26 cellular contexts compared by ENCODE assay signal in genomic region chr9:91073811-91074771, GRCh38.
DNase-seq lines count a peak whose midpoint lies in the region; ATAC-seq, FAIRE-seq and TF ChIP-seq lines count a peak whose summit lies in the region.
"Had no signal": no experiment of that assay in that cellular context is flagged by ENCODE, and none has a peak within 500 bp of the region (broad histone marks: within the 10 kb centered on the region; RNA-seq: fewer than 3 reads in every experiment).

No MANE protein-coding gene starts in this region.

- H3K27ac ChIP-seq in mesenchymal stem cell (ENCODE audit: low read length, poor library complexity, severe bottlenecking) = no peak overlapping the region
- peak overlapping the region; percentile 47 to 88 for H3K27ac ChIP-seq in uterus
- H3K27ac ChIP-seq: adrenal gland, gastroesophageal sphincter had no signal

- H4K91ac ChIP-seq in mesenchymal stem cell (ENCODE audit: low read length) = no peak overlapping the region

- H3K9ac ChIP-seq in mesenchymal stem cell (ENCODE audit: low read length) = no peak overlapping the region

- H3K4ac ChIP-seq in mesenchymal stem cell (ENCODE audit: low read depth in 1 of 2, low read length in 2 of 2) = peak overlapping the region in 1 of 2 experiments; percentile 28

- no peak overlapping the region for H2BK5ac ChIP-seq in mesenchymal stem cell (ENCODE audit: low read depth, low read length, poor library complexity, severe bottlenecking)

- intact Hi-C loops in Right ventricle myocardium superior (cut with DNase I) (no loop called here), cardiac septum (cut with DNase I) (no loop called here), uterus (cut with DNase I; ENCODE audit: low total_unique reads) (no loop called here)

- no peak overlapping the region for H4K8ac ChIP-seq in mesenchymal stem cell (ENCODE audit: low read length)

- ATAC-seq in Right ventricle myocardium superior (ENCODE audit: poor library complexity) (peak; percentile 71), GM19035 (IDR thresholded peaks at IDR 0.05; ENCODE audit: unreplicated experiment) (no peak)
- ATAC-seq: gastroesophageal sphincter; naive thymus-derived CD4-positive, alpha-beta T cell; Panc1 had no signal

- H2AFZ ChIP-seq in mesenchymal stem cell (ENCODE audit: low read depth, low read length) = no peak overlapping the region

- H3K14ac ChIP-seq in mesenchymal stem cell (ENCODE audit: low read length in 2 of 2) = no peak overlapping the region

- no peak overlapping the region for H3K18ac ChIP-seq in mesenchymal stem cell (ENCODE audit: low read depth in 1 of 2, low read length in 2 of 2)

- TF ChIP-seq CTCF in bronchial epithelial cell (IDR thresholded peaks at IDR 0.05; ENCODE audit: insufficient read depth, low read length, severe bottlenecking) (no peak), uterus (IDR thresholded peaks at IDR 0.05) (no peak)

- TF ChIP-seq POLR2A in uterus (IDR thresholded peaks at IDR 0.05) = no peak

- peak overlapping the region; percentile 15 for H2AK5ac ChIP-seq in mesenchymal stem cell (ENCODE audit: low read length, severe bottlenecking)

- H3K4me1 ChIP-seq in mesenchymal stem cell (ENCODE audit: control insufficient read depth, insufficient read depth, low read depth, low read length) = peaks cover 23% of the 10 kb centered on the region
- H3K4me1 ChIP-seq in uterus = peaks cover 0 to 18% of the 10 kb centered on the region in 2 donors
- H3K4me1 ChIP-seq: adrenal gland, Caco-2 had no signal

- WGBS in mesenchymal stem cell = 96% methylated on average over 14 of the region's 14 CpGs

- H3K79me1 ChIP-seq in mesenchymal stem cell (replicated peaks; ENCODE audit: low read length, poor library complexity, severe bottlenecking) = no peaks in the 10 kb centered on the region

- peak; percentile 52 for FAIRE-seq in bronchial epithelial cell (lab: Jason Lieb, UNC)

- no peak overlapping the region for H2BK120ac ChIP-seq in mesenchymal stem cell (ENCODE audit: low read depth, low read length)

- H2BK15ac ChIP-seq in mesenchymal stem cell (ENCODE audit: low read depth, poor library complexity, severe bottlenecking) = no peak overlapping the region

- no peak overlapping the region for H2BK12ac ChIP-seq in mesenchymal stem cell (ENCODE audit: low read length in 2 of 2)

- H3K23ac ChIP-seq in mesenchymal stem cell (ENCODE audit: low read length in 2 of 2) = no peak overlapping the region

- no peak overlapping the region for H3K4me2 ChIP-seq in mesenchymal stem cell (ENCODE audit: low read length, poor library complexity, severe bottlenecking)

- H3K9me3 ChIP-seq in mesenchymal stem cell (ENCODE audit: control insufficient read depth, low read length) (peaks cover 5% of the 10 kb centered on the region), uterus (no peaks in the 10 kb centered on the region)
- H3K9me3 ChIP-seq: adrenal gland, Caco-2, gastroesophageal sphincter, upper lobe of left lung had no signal

- DNase-seq in Right ventricle myocardium superior = no peak
- no peak for DNase-seq in cardiac septum (ENCODE audit: low spot score)
- no peak for DNase-seq in bronchial epithelial cell (ENCODE audit: low read depth)
- no peak for DNase-seq in mesenchymal stem cell
- DNase-seq in uterus = no peak
- no peak for DNase-seq in activated gamma-delta T cell (lab: John Stamatoyannopoulos, UW)
- no peak for DNase-seq in CD1c-positive myeloid dendritic cell (ENCODE audit: extremely low spot score)
- DNase-seq: activated B cell treated with CpG ODN at 0.5 μM for 24 hours; activated CD4-positive, alpha-beta memory T cell treated with anti-CD3 and anti-CD28 coated beads for 36 hours; activated gamma-delta T cell treated with Interleukin-2 at 50 U/mL for 16 hours; adrenal gland; Caco-2; DMS79; endodermal cell; GF-D8; HCEC 1CT; hippocampal formation; midbrain; naive thymus-derived CD4-positive, alpha-beta T cell; NCI-H1105 treated with DMSO at 0.1 percent for 48 hours; NCI-H526 treated with DMSO at 0.1 percent for 48 hours; stimulated activated CD4-positive, alpha-beta T cell treated with anti-CD3 and anti-CD28 coated beads, Interleukin-2, amount 100 ng/mL, for 24 hours had no signal

- H3K27me3 ChIP-seq in bronchial epithelial cell (ENCODE audit: control insufficient read depth, insufficient read depth, low read length) (no peaks in the 10 kb centered on the region), mesenchymal stem cell (ENCODE audit: control insufficient read depth in 1 of 2, insufficient read depth in 1 of 2, low read length in 2 of 2) (no peaks in the 10 kb centered on the region), uterus (no peaks in the 10 kb centered on the region)
- H3K27me3 ChIP-seq: adrenal gland, gastroesophageal sphincter, upper lobe of left lung had no signal

- H3K4me3 ChIP-seq in bronchial epithelial cell (ENCODE audit: low read depth, low read length) = no peak overlapping the region
- H3K4me3 ChIP-seq in mesenchymal stem cell (ENCODE audit: insufficient read depth in 1 of 2, low read depth in 1 of 2, low read length in 2 of 2) = no peak overlapping the region
- H3K4me3 ChIP-seq in uterus = no peak overlapping the region
- H3K4me3 ChIP-seq: adrenal gland, gastroesophageal sphincter, upper lobe of left lung had no signal

- H3K36me3 ChIP-seq in bronchial epithelial cell (ENCODE audit: control insufficient read depth, insufficient read depth, low read length) (no peaks in the 10 kb centered on the region), mesenchymal stem cell (ENCODE audit: control insufficient read depth in 1 of 2, insufficient read depth in 2 of 2, low read depth in 1 of 2, low read length in 2 of 2) (no peaks in the 10 kb centered on the region), uterus (no peaks in the 10 kb centered on the region)
- H3K36me3 ChIP-seq: adrenal gland, gastroesophageal sphincter, upper lobe of left lung had no signal
